24 cellular contexts compared by ENCODE assay signal in genomic region chr6:157267654-157268053, GRCh38.
"Had no signal": no experiment of that assay in that cellular context is flagged by ENCODE, and none has a peak within 500 bp of the region (broad histone marks: within the 10 kb centered on the region; RNA-seq: fewer than 3 reads in every experiment).

No MANE protein-coding gene starts in this region.

- H3K27ac Mint-ChIP-seq: activated naive CD4-positive, alpha-beta T cell treated with anti-CD3 and anti-CD28 coated beads, Interleukin-2, amount 50 U/mL, for 24 hours; naive thymus-derived CD8-positive, alpha-beta T cell; progenitor cell of endocrine pancreas; stimulated activated effector memory CD8-positive, alpha-beta T cell treated with anti-CD3 and anti-CD28 coated beads, Interleukin-12 subunit alpha, Interleukin-12 subunit beta, amount 100 ng/mL, for 72 hours; stimulated activated naive CD8-positive, alpha-beta T cell treated with anti-CD3 and anti-CD28 coated beads, Interleukin-15, Interleukin-2, amounts not matched to agents 100 ng/mL and 50 ng/mL, for 24 hours had no signal

- H3K36me3 Mint-ChIP-seq: activated naive CD4-positive, alpha-beta T cell treated with anti-CD3 and anti-CD28 coated beads, Interleukin-2, amount 50 U/mL, for 24 hours; naive thymus-derived CD8-positive, alpha-beta T cell had no signal

- H3K27me3 Mint-ChIP-seq: activated naive CD4-positive, alpha-beta T cell treated with anti-CD3 and anti-CD28 coated beads, Interleukin-2, amount 50 U/mL, for 24 hours; stimulated activated naive CD8-positive, alpha-beta T cell treated with anti-CD3 and anti-CD28 coated beads, Interleukin-15, Interleukin-2, amounts not matched to agents 100 ng/mL and 50 ng/mL, for 24 hours had no signal

- ATAC-seq: activated CD4-positive, CD25-positive, alpha-beta regulatory T cell treated with anti-CD3 and anti-CD28 coated beads, Interleukin-2, amount 50 U/mL, for 24 hours; body of pancreas; gastrocnemius medialis; left colon; naive thymus-derived CD8-positive, alpha-beta T cell; right lobe of liver; stimulated activated effector memory CD8-positive, alpha-beta T cell treated with anti-CD3 and anti-CD28 coated beads, Interleukin-12 subunit alpha, Interleukin-12 subunit beta, amount 100 ng/mL, for 72 hours; upper lobe of right lung had no signal

- H3K4me1 Mint-ChIP-seq: activated naive CD4-positive, alpha-beta T cell treated with anti-CD3 and anti-CD28 coated beads, Interleukin-2, amount 50 U/mL, for 24 hours had no signal

- H3K4me1 ChIP-seq: colonic mucosa had no signal

- H3K9me3 ChIP-seq: body of pancreas, colonic mucosa, gastrocnemius medialis, right lobe of liver, upper lobe of right lung had no signal

- H3K27ac ChIP-seq: body of pancreas, colonic mucosa, upper lobe of right lung, VCaP had no signal

- H3K4me3 Mint-ChIP-seq: activated naive CD4-positive, alpha-beta T cell treated with anti-CD3 and anti-CD28 coated beads, Interleukin-2, amount 50 U/mL, for 24 hours; naive thymus-derived CD8-positive, alpha-beta T cell; neural crest cell; stimulated activated effector memory CD8-positive, alpha-beta T cell treated with anti-CD3 and anti-CD28 coated beads, Interleukin-12 subunit alpha, Interleukin-12 subunit beta, amount 100 ng/mL, for 72 hours; stimulated activated naive CD8-positive, alpha-beta T cell treated with anti-CD3 and anti-CD28 coated beads, Interleukin-15, Interleukin-2, amounts not matched to agents 100 ng/mL and 50 ng/mL, for 24 hours had no signal

- H3K4me3 ChIP-seq: body of pancreas, colonic mucosa, gastrocnemius medialis, right lobe of liver, skin epidermis, upper lobe of right lung had no signal

- H3K27me3 ChIP-seq: body of pancreas, colonic mucosa, gastrocnemius medialis, right lobe of liver, upper lobe of right lung had no signal

- H3K36me3 ChIP-seq: colonic mucosa, gastrocnemius medialis, right lobe of liver, upper lobe of right lung had no signal

- DNase-seq: activated CD4-positive, alpha-beta T cell treated with anti-CD3 and anti-CD28 coated beads for 48 hours; activated CD4-positive, alpha-beta T cell treated with anti-CD3 and anti-CD28 coated beads, Interleukin-2, amount 50 U/mL, for 48 hours; activated CD8-positive, alpha-beta memory T cell treated with anti-CD3 and anti-CD28 coated beads for 24 hours; anterior cingulate cortex; colonic mucosa; effector memory CD4-positive, alpha-beta T cell; hippocampal formation; left colon; mesenchymal stem cell; naive thymus-derived CD8-positive, alpha-beta T cell; stimulated activated CD4-positive, alpha-beta T cell treated with anti-CD3 and anti-CD28 coated beads, Interleukin-4, amount 100 ng/mL, for 24 hours; T-helper 1 cell; upper lobe of right lung had no signal
